In the genomic region with DNA sequence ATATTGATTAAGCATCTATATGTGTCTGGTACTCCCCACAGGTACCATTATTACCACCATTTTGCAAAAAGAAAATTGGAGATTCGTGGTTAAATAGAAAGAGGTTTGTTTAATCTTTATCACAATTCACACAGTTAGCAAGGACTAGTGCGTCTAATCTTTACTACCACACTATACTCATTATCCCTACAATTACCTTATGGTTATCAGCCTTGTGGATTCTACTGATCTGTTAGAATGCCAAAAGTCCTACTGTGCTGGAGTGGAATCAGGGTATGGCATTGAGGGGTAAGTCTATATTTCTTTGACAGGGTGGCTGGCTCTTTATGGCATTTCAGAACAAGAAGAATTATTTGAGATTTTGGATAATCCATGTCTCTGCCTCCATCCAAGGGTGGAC, we compare ENCODE assay signal across 16 cellular contexts.
DNase-seq lines count a peak whose midpoint lies in the region; ATAC-seq, FAIRE-seq and TF ChIP-seq lines count a peak whose summit lies in the region.
"Had no signal": no experiment of that assay in that cellular context is flagged by ENCODE, and none has a peak within 500 bp of the region (broad histone marks: within the 10 kb centered on the region; RNA-seq: fewer than 3 reads in every experiment).

No MANE protein-coding gene starts in this region.

- CTCF ChIA-PET in HEK293 (lab: Yijun Ruan, JAX): interaction anchor here (0.6 kb wide), 1 partner anchor 438 kb away, joined by 4 read pairs; no protein-coding TSS in a partner anchor

- DNase-seq in keratinocyte (ENCODE audit: low read depth, low spot score) (no peak), small intestine (peak; percentile 13), Kasumi-1 (lab: John Stamatoyannopoulos, UW) (no peak), heart left ventricle (no peak)
- DNase-seq: C1 segment of cervical spinal cord; Calu3; CD4-positive, alpha-beta memory T cell; COR-L47; DMS53; DMS79 treated with DMSO at 0.1 percent for 48 hours; GF-D8 had no signal

- ATAC-seq in HG03097 (IDR thresholded peaks at IDR 0.05; ENCODE audit: low FRiP score, unreplicated experiment): no peak
- ATAC-seq in heart left ventricle: no peak
- ATAC-seq: GM23338 had no signal

- H3K9ac ChIP-seq in keratinocyte (ENCODE audit: control insufficient read depth, extremely low read depth, insufficient read depth, low read length): no peak overlapping the region

- peak; percentile 34 for FAIRE-seq in keratinocyte (lab: Jason Lieb, UNC)
- no peak for FAIRE-seq in small intestine (lab: Jason Lieb, UNC)
- FAIRE-seq: GM12891 had no signal

- TF ChIP-seq CTCF in HEK293 (tag by site-specific recombination; IDR thresholded peaks at IDR 0.05) (no peak), keratinocyte (optimal IDR thresholded peaks at IDR 0.05 in 1 of 3, IDR thresholded peaks at IDR 0.05 in 1 of 3, conservative IDR thresholded peaks at IDR 0.05 in 1 of 3; ENCODE audit: extremely low read depth in 1 of 3, insufficient read depth in 2 of 3, low read length in 3 of 3) (no peak), heart left ventricle (IDR thresholded peaks at IDR 0.05) (no peak)

- H3K27me3 ChIP-seq in keratinocyte (ENCODE audit: control insufficient read depth, extremely low read depth, insufficient read depth, low read length): no peaks in the 10 kb centered on the region
- H3K27me3 ChIP-seq in small intestine (ENCODE audit: control insufficient read depth in 2 of 2, insufficient read depth in 2 of 2, low read length in 2 of 2): no peaks in the 10 kb centered on the region
- H3K27me3 ChIP-seq in heart left ventricle: no peaks in the 10 kb centered on the region

- dilution Hi-C loops in keratinocyte (cut with MboI; ENCODE audit: extremely low pct_ligation_motif_present, low sequenced_read_pairs): no loop called here

- intact Hi-C loops in heart left ventricle (cut with DNase I): loop anchor here in 1 of 10 donors (10.0 kb wide), 2 partner anchors 58 to 108 kb away; no protein-coding TSS in a partner anchor

- H3K9me3 ChIP-seq in HEK293 (ENCODE audit: control insufficient read depth, insufficient read depth, low read depth, low read length) (no peaks in the 10 kb centered on the region), keratinocyte (ENCODE audit: control insufficient read depth, low read depth, low read length) (no peaks in the 10 kb centered on the region), small intestine (ENCODE audit: control insufficient read depth, low read depth) (no peaks in the 10 kb centered on the region), heart left ventricle (peaks cover 0 to 2% (median 0%) of the 10 kb centered on the region in 12 donors)
- H3K9me3 ChIP-seq: HAP-1 had no signal

- 19 to 67% (median 44%) methylated on average over 2 of the region's 2 CpGs for WGBS in small intestine, 3 donors
- WGBS in heart left ventricle, 4 donors: 82 to 85% (median 83%) methylated on average over 2 of the region's 2 CpGs

- POLR2A ChIA-PET in HEK293 (lab: Yijun Ruan, JAX): no interaction called here

- no peaks in the 10 kb centered on the region for H3K79me2 ChIP-seq in keratinocyte (ENCODE audit: control insufficient read depth, insufficient read depth, low read length)

- no peaks in the 10 kb centered on the region for H3K9me1 ChIP-seq in keratinocyte (ENCODE audit: control insufficient read depth, extremely low read depth, insufficient read depth, low read length)

- H3K4me2 ChIP-seq in keratinocyte (ENCODE audit: control insufficient read depth, extremely low read depth, insufficient read depth, low read depth, low read length): no peak overlapping the region
- H3K4me2 ChIP-seq: GM23338 had no signal

- no peak for TF ChIP-seq POLR2A in heart left ventricle (IDR thresholded peaks at IDR 0.05)

- peaks cover 15% of the 10 kb centered on the region for H3K4me1 ChIP-seq in HEK293 (ENCODE audit: control insufficient read depth, insufficient read depth, low read length)
- H3K4me1 ChIP-seq in keratinocyte (ENCODE audit: control insufficient read depth, extremely low read depth, insufficient read depth, low read length): peaks cover 5% of the 10 kb centered on the region
- H3K4me1 ChIP-seq in small intestine (ENCODE audit: control insufficient read depth in 2 of 2, insufficient read depth in 1 of 2, low read depth in 1 of 2, low read length in 1 of 2): no peaks in the 10 kb centered on the region
- H3K4me1 ChIP-seq in heart left ventricle: peaks cover 0 to 16% (median 6%) of the 10 kb centered on the region in 12 donors

- no peak overlapping the region for H2AFZ ChIP-seq in keratinocyte (ENCODE audit: control insufficient read depth, low read length)
- H2AFZ ChIP-seq: GM23338 had no signal

- no peaks in the 10 kb centered on the region for H3K36me3 ChIP-seq in HEK293 (ENCODE audit: control insufficient read depth in 2 of 2, insufficient read depth in 1 of 2, low read length in 2 of 2)
- no peaks in the 10 kb centered on the region for H3K36me3 ChIP-seq in keratinocyte (ENCODE audit: control insufficient read depth in 2 of 2, extremely low read depth in 1 of 2, insufficient read depth in 2 of 2, low read length in 2 of 2)
- H3K36me3 ChIP-seq in small intestine (ENCODE audit: control insufficient read depth in 2 of 2, insufficient read depth in 2 of 2, low read length in 2 of 2): no peaks in the 10 kb centered on the region
- no peaks in the 10 kb centered on the region for H3K36me3 ChIP-seq in heart left ventricle
- H3K36me3 ChIP-seq: HAP-1 had no signal

- H3K4me3 ChIP-seq in HEK293 (ENCODE audit: low read depth, low read length) (no peak overlapping the region), keratinocyte (ENCODE audit: control insufficient read depth in 2 of 3, extremely low read depth in 1 of 3, insufficient read depth in 2 of 3, low read depth in 1 of 3, low read length in 3 of 3) (no peak overlapping the region), small intestine (ENCODE audit: low read depth in 1 of 2, low read length in 2 of 2) (no peak overlapping the region), heart left ventricle (no peak overlapping the region)
- H3K4me3 ChIP-seq: GM23338, HAP-1 had no signal

- H4K20me1 ChIP-seq in keratinocyte (ENCODE audit: control insufficient read depth, extremely low read depth, insufficient read depth, low read length): no peaks in the 10 kb centered on the region

- H3K27ac ChIP-seq in HEK293 (ENCODE audit: extremely low read depth, low read depth, low read length): no peak overlapping the region
- no peak overlapping the region for H3K27ac ChIP-seq in keratinocyte (ENCODE audit: control insufficient read depth, insufficient read depth, low read length)
- no peak overlapping the region for H3K27ac ChIP-seq in small intestine (ENCODE audit: low read depth in 1 of 2, low read length in 1 of 2)
- no peak overlapping the region for H3K27ac ChIP-seq in heart left ventricle

TF ChIP-seq in HEK293, 187 proteins besides CTCF, POLR2A, EP300 and RAD21:
- TF ChIP-seq OSR2 (tag by site-specific recombination; IDR thresholded peaks at IDR 0.05) (peak; percentile 53; the same call in 1 of the 2 replicates), SALL2 (tag by site-specific recombination; IDR thresholded peaks at IDR 0.05; ENCODE audit: borderline replicate concordance) (no peak)
